8 cellular contexts compared by ENCODE assay signal in genomic region chr15:82709421-82710207, GRCh38. TPM values are rescaled to one million over a fixed set of nuclear protein-coding genes. Genes with fewer than 3 reads are reported as not detected.
DNase-seq lines count a peak whose midpoint lies in the region; ATAC-seq and TF ChIP-seq lines count a peak whose summit lies in the region.

A gene with protein sequence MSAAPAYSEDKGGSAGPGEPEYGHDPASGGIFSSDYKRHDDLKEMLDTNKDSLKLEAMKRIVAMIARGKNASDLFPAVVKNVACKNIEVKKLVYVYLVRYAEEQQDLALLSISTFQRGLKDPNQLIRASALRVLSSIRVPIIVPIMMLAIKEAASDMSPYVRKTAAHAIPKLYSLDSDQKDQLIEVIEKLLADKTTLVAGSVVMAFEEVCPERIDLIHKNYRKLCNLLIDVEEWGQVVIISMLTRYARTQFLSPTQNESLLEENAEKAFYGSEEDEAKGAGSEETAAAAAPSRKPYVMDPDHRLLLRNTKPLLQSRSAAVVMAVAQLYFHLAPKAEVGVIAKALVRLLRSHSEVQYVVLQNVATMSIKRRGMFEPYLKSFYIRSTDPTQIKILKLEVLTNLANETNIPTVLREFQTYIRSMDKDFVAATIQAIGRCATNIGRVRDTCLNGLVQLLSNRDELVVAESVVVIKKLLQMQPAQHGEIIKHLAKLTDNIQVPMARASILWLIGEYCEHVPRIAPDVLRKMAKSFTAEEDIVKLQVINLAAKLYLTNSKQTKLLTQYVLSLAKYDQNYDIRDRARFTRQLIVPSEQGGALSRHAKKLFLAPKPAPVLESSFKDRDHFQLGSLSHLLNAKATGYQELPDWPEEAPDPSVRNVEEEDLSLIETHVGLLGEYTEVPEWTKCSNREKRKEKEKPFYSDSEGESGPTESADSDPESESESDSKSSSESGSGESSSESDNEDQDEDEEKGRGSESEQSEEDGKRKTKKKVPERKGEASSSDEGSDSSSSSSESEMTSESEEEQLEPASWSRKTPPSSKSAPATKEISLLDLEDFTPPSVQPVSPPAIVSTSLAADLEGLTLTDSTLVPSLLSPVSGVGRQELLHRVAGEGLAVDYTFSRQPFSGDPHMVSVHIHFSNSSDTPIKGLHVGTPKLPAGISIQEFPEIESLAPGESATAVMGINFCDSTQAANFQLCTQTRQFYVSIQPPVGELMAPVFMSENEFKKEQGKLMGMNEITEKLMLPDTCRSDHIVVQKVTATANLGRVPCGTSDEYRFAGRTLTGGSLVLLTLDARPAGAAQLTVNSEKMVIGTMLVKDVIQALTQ (minus strand): TSS chr15:82709875. CDS start chr15:82709706, 169 bp downstream.

- H3K4me2 ChIP-seq in fibroblast of lung (ENCODE audit: extremely low read depth, insufficient read depth, low read length) = peak within 1 kb of the TSS; percentile 87

- H3K4me1 ChIP-seq in Panc1 (ENCODE audit: control insufficient read depth, insufficient read depth, low read length) (no peaks in the 10 kb centered on the region; the same call in 1 of the 2 replicates), fibroblast of lung (ENCODE audit: control insufficient read depth, extremely low read depth, insufficient read depth, low read length) (peaks cover 2% of the 10 kb centered on the region)

- peaks cover 0 to 18% of the 10 kb centered on the region in 2 donors for H3K27me3 Mint-ChIP-seq in natural killer cell (ENCODE audit: low read depth in 2 of 2)
- H3K27me3 Mint-ChIP-seq in stimulated activated memory B cell treated with anti-CD40 and anti-IgM and Interleukin-4, amounts not matched to agents 10 μg/mL and 1 μg/mL and 100 μg/mL, for 72 hours = peaks cover 43% of the 10 kb centered on the region

- H3K4me3 ChIP-seq in Panc1 (ENCODE audit: low read depth in 2 of 2, low read length in 2 of 2) (peak within 1 kb of the TSS; percentile 58 to 76), fibroblast of lung (replicated peaks in 1 of 4; ENCODE audit: control extremely low read depth in 1 of 4, insufficient read depth in 1 of 4, low read depth in 3 of 4, low read length in 4 of 4) (peak within 1 kb of the TSS; percentile 52 to 73 (median 64))

- no peaks in the 10 kb centered on the region for H4K20me1 ChIP-seq in fibroblast of lung (ENCODE audit: control insufficient read depth, extremely low read depth, insufficient read depth, low read length)

- no TSS peak for BruUV-seq in Panc1 (replicated peaks; lab: Mats Ljungman, UMichigan)

- CTCF ChIA-PET in Panc1 (lab: Charles Lee) = no interaction called here

- in situ Hi-C loops in Panc1 (cut with HindIII; ENCODE audit: low pct_unique_long_range_greater_than_20kb, low sequenced_read_pairs) = no loop called here

- TF ChIP-seq CTCF in Panc1 (IDR thresholded peaks at IDR 0.05) = no peak
- no peak for TF ChIP-seq CTCF in fibroblast of lung (conservative IDR thresholded peaks at IDR 0.05 in 1 of 2, IDR thresholded peaks at IDR 0.05 in 1 of 2; ENCODE audit: low read depth in 1 of 2, low read length in 2 of 2)
- TF ChIP-seq CTCF in natural killer cell (IDR thresholded peaks at IDR 0.05) = no peak

- no peak within 1 kb of the TSS for H3K27ac Mint-ChIP-seq in natural killer cell
- H3K27ac Mint-ChIP-seq in stimulated activated memory B cell treated with anti-CD40 and anti-IgM and Interleukin-4, amounts not matched to agents 10 μg/mL and 1 μg/mL and 100 μg/mL, for 72 hours = no peak within 1 kb of the TSS

- H3K9me3 Mint-ChIP-seq in natural killer cell = no peaks in the 10 kb centered on the region
- no peaks in the 10 kb centered on the region for H3K9me3 Mint-ChIP-seq in stimulated activated memory B cell treated with anti-CD40 and anti-IgM and Interleukin-4, amounts not matched to agents 10 μg/mL and 1 μg/mL and 100 μg/mL, for 72 hours

- H3K36me3 ChIP-seq in Panc1 (ENCODE audit: control insufficient read depth, insufficient read depth, low read length) (no peaks in the 10 kb centered on the region), fibroblast of lung (ENCODE audit: control insufficient read depth, insufficient read depth, low read length) (no peaks in the 10 kb centered on the region)

- DNase-seq in COR-L47 (lab: John Stamatoyannopoulos, UW) (peak; percentile 91), HuH-7.5 (ENCODE audit: low spot score) (peak; percentile 92), Panc1 (ENCODE audit: low read depth, low spot score) (no peak), activated T-helper 1 cell treated with Interleukin-2 at 50 U/mL for 16 hours (ENCODE audit: low read depth) (peak; percentile 32), fibroblast of lung (ENCODE audit: low read depth in 2 of 2) (peak; percentile 55 to 71), natural killer cell (peak; percentile 60)

- H3K9me3 ChIP-seq in Panc1 (ENCODE audit: control insufficient read depth, insufficient read depth, low read depth, low read length) (no peaks in the 10 kb centered on the region), fibroblast of lung (ENCODE audit: control insufficient read depth, insufficient read depth, low read depth, low read length) (no peaks in the 10 kb centered on the region)

- no peaks in the 10 kb centered on the region for H3K36me3 Mint-ChIP-seq in natural killer cell
- H3K36me3 Mint-ChIP-seq in stimulated activated memory B cell treated with anti-CD40 and anti-IgM and Interleukin-4, amounts not matched to agents 10 μg/mL and 1 μg/mL and 100 μg/mL, for 72 hours = no peaks in the 10 kb centered on the region

- peak within 1 kb of the TSS; percentile 75 for H2AFZ ChIP-seq in fibroblast of lung (ENCODE audit: low read length)

- peaks cover 5 to 6% of the 10 kb centered on the region in 2 donors for H3K4me1 Mint-ChIP-seq in natural killer cell
- peaks cover 6% of the 10 kb centered on the region for H3K4me1 Mint-ChIP-seq in stimulated activated memory B cell treated with anti-CD40 and anti-IgM and Interleukin-4, amounts not matched to agents 10 μg/mL and 1 μg/mL and 100 μg/mL, for 72 hours

- intact Hi-C loops in Panc1 (cut with micrococcal nuclease; ENCODE audit: unreplicated experiment) (no loop called here), natural killer cell (cut with micrococcal nuclease) (no loop called here)

- peak within 1 kb of the TSS; percentile 75 for H3K4me3 Mint-ChIP-seq in natural killer cell
- H3K4me3 Mint-ChIP-seq in stimulated activated memory B cell treated with anti-CD40 and anti-IgM and Interleukin-4, amounts not matched to agents 10 μg/mL and 1 μg/mL and 100 μg/mL, for 72 hours = peak within 1 kb of the TSS; percentile 70

- peak within 1 kb of the TSS; percentile 23 for H3K9ac ChIP-seq in fibroblast of lung (ENCODE audit: insufficient read depth, low read length)

- H3K79me2 ChIP-seq in fibroblast of lung (ENCODE audit: control insufficient read depth, insufficient read depth, low read length) = no peaks in the 10 kb centered on the region

- H3K27ac ChIP-seq in Panc1 (ENCODE audit: low read length) = no peak within 1 kb of the TSS
- H3K27ac ChIP-seq in fibroblast of lung (ENCODE audit: insufficient read depth, low read length) = no peak within 1 kb of the TSS

- POLR2A ChIA-PET in Panc1 (lab: Charles Lee) = interaction anchor here (0.6 kb wide), 1 partner anchor 133 kb away, joined by 4 read pairs; no protein-coding TSS in a partner anchor

- H3K27me3 ChIP-seq in Panc1 (ENCODE audit: control insufficient read depth, insufficient read depth, low read length) = no peaks in the 10 kb centered on the region; the same call in 1 of the 2 replicates
- H3K27me3 ChIP-seq in fibroblast of lung (ENCODE audit: control insufficient read depth, insufficient read depth, low read length) = no peaks in the 10 kb centered on the region

- ATAC-seq in GM21528 (IDR thresholded peaks at IDR 0.05; ENCODE audit: low FRiP score, unreplicated experiment) (peak; percentile 94), Panc1 (peak; percentile 97), natural killer cell (peak; percentile 89 to 94 (median 92))
- ATAC-seq in stimulated activated memory B cell treated with anti-CD40 and anti-IgM and Interleukin-4, amounts not matched to agents 10 μg/mL and 1 μg/mL and 100 μg/mL, for 72 hours = peak; percentile 94

RNA-seq across cellular contexts. Expression of the gene that starts here (rescaled TPM):
- 0.95 TPM for total RNA-seq in Panc1 (2021; ENCODE audit: unreplicated experiment)
- polyA plus RNA-seq in Panc1 (2012; ENCODE audit: insufficient read length) = 1.1 TPM
- total RNA-seq in fibroblast of lung = 0.17 and 0.51 TPM in 2 replicates
- polyA plus RNA-seq in fibroblast of lung = 0.09 TPM in 2 replicates
- 0.09 and 0.14 TPM in 2 replicates for polyA plus RNA-seq in fibroblast of lung (2012)
- polyA minus RNA-seq in fibroblast of lung (ENCODE audit: low replicate concordance) = not detected in 2 replicates
- under 1 TPM in 1 of 3 donors, not detected in 2; 0.59 TPM for total RNA-seq in natural killer cell

Comparison
In these comparisons a context has a peak if more than half of its experiments do, and no peak if none do; other contexts are left out.
1. Peak in DNase-seq, H3K4me3 ChIP-seq, H3K9ac ChIP-seq and H3K4me2 ChIP-seq in fibroblast of lung; RNA of the gene not detected or under 1 TPM.
2. Peak in DNase-seq and ATAC-seq in natural killer cell; RNA of the gene not detected or under 1 TPM.